Comparison of ENCODE assay signal across 20 cellular contexts in genomic region chr11:87439981-87440760, GRCh38.
"Had no signal": no experiment of that assay in that cellular context is flagged by ENCODE, and none has a peak within 500 bp of the region (broad histone marks: within the 10 kb centered on the region; RNA-seq: fewer than 3 reads in every experiment).

No MANE protein-coding gene starts in this region.

- H3K4me1 Mint-ChIP-seq: activated CD4-positive, alpha-beta T cell treated with anti-CD3 and anti-CD28 coated beads, Interleukin-2, amount 10 ng/mL, durations not matched to agents 24 days and 14 days; natural killer cell; stimulated activated memory B cell treated with anti-CD40 and anti-IgM and Interleukin-4, amounts not matched to agents 10 μg/mL and 1 μg/mL and 100 μg/mL, for 72 hours had no signal

- DNase-seq: activated CD4-positive, alpha-beta T cell treated with anti-CD3 and anti-CD28 coated beads, Interleukin-2, amount 10 ng/mL, durations not matched to agents 24 days and 14 days; activated CD4-positive, CD25-positive, alpha-beta regulatory T cell; activated CD8-positive, alpha-beta T cell treated with anti-CD3 and anti-CD28 coated beads, Interleukin-2, amount 10 ng/mL, durations not matched to agents 7 days and 5 days; activated naive CD4-positive, alpha-beta T cell treated with anti-CD3 and anti-CD28 coated beads for 36 hours; activated T-cell treated with anti-CD3 and anti-CD28 coated beads, Interleukin-2, amount 50 U/mL, for 24 hours; anterior cingulate cortex; effector CD8-positive, alpha-beta T cell; esophagus squamous epithelium; mammary epithelial cell; natural killer cell; stimulated activated CD4-positive, alpha-beta T cell treated with anti-CD3 and anti-CD28 coated beads, Interleukin-4, amount 100 ng/mL, for 4 hours; T-helper 1 cell; T-helper 9 cell; upper lobe of right lung had no signal

- H3K4me3 ChIP-seq: esophagus squamous epithelium, thoracic aorta, upper lobe of right lung had no signal

- H3K79me2 ChIP-seq: parathyroid adenoma had no signal

- H3K36me3 Mint-ChIP-seq: natural killer cell; stimulated activated memory B cell treated with anti-CD40 and anti-IgM and Interleukin-4, amounts not matched to agents 10 μg/mL and 1 μg/mL and 100 μg/mL, for 72 hours had no signal

- H3K27ac ChIP-seq: esophagus squamous epithelium, neutrophil, parathyroid adenoma, upper lobe of right lung had no signal

- H3K4me1 ChIP-seq: esophagus squamous epithelium, parathyroid adenoma, upper lobe of right lung had no signal

- ATAC-seq: activated CD8-positive, alpha-beta T cell treated with anti-CD3 and anti-CD28 coated beads, Interleukin-2, amount 10 ng/mL, durations not matched to agents 7 days and 5 days; left lobe of liver; natural killer cell; sciatic nerve; stimulated activated memory B cell treated with anti-CD40 and anti-IgM and Interleukin-4, amounts not matched to agents 10 μg/mL and 1 μg/mL and 100 μg/mL, for 72 hours; upper lobe of right lung had no signal

- H3K27me3 Mint-ChIP-seq: stimulated activated memory B cell treated with anti-CD40 and anti-IgM and Interleukin-4, amounts not matched to agents 10 μg/mL and 1 μg/mL and 100 μg/mL, for 72 hours had no signal

- H3K4me3 Mint-ChIP-seq: activated CD4-positive, alpha-beta T cell treated with anti-CD3 and anti-CD28 coated beads, Interleukin-2, amount 10 ng/mL, durations not matched to agents 24 days and 14 days; activated CD8-positive, alpha-beta T cell treated with anti-CD3 and anti-CD28 coated beads, Interleukin-2, amount 10 ng/mL, durations not matched to agents 7 days and 5 days; activated naive CD4-positive, alpha-beta T cell treated with anti-CD3 and anti-CD28 coated beads for 36 hours; activated T-cell treated with anti-CD3 and anti-CD28 coated beads, Interleukin-2, amount 50 U/mL, for 24 hours; natural killer cell; stimulated activated memory B cell treated with anti-CD40 and anti-IgM and Interleukin-4, amounts not matched to agents 10 μg/mL and 1 μg/mL and 100 μg/mL, for 72 hours had no signal

- H3K27ac Mint-ChIP-seq: activated CD4-positive, alpha-beta T cell treated with anti-CD3 and anti-CD28 coated beads, Interleukin-2, amount 10 ng/mL, durations not matched to agents 24 days and 14 days; activated CD8-positive, alpha-beta T cell treated with anti-CD3 and anti-CD28 coated beads, Interleukin-2, amount 10 ng/mL, durations not matched to agents 7 days and 5 days; activated naive CD4-positive, alpha-beta T cell treated with anti-CD3 and anti-CD28 coated beads for 36 hours; activated T-cell treated with anti-CD3 and anti-CD28 coated beads, Interleukin-2, amount 50 U/mL, for 24 hours; natural killer cell; stimulated activated memory B cell treated with anti-CD40 and anti-IgM and Interleukin-4, amounts not matched to agents 10 μg/mL and 1 μg/mL and 100 μg/mL, for 72 hours had no signal

- H3K9me3 ChIP-seq: esophagus squamous epithelium, neutrophil, thoracic aorta, upper lobe of right lung had no signal

- H2AFZ ChIP-seq: parathyroid adenoma had no signal

- H3K27me3 ChIP-seq: esophagus squamous epithelium, neutrophil, upper lobe of right lung had no signal

- H3K9me3 Mint-ChIP-seq: activated CD4-positive, alpha-beta T cell treated with anti-CD3 and anti-CD28 coated beads, Interleukin-2, amount 10 ng/mL, durations not matched to agents 24 days and 14 days; activated naive CD4-positive, alpha-beta T cell treated with anti-CD3 and anti-CD28 coated beads for 36 hours; activated T-cell treated with anti-CD3 and anti-CD28 coated beads, Interleukin-2, amount 50 U/mL, for 24 hours; natural killer cell; stimulated activated memory B cell treated with anti-CD40 and anti-IgM and Interleukin-4, amounts not matched to agents 10 μg/mL and 1 μg/mL and 100 μg/mL, for 72 hours had no signal

- H3K36me3 ChIP-seq: esophagus squamous epithelium, neutrophil, thoracic aorta, upper lobe of right lung had no signal
